9 cellular contexts compared by ENCODE assay signal in genomic region chr6:22906091-22906549, GRCh38.
DNase-seq lines count a peak whose midpoint lies in the region; FAIRE-seq and TF ChIP-seq lines count a peak whose summit lies in the region.
"Had no signal": no experiment of that assay in that cellular context is flagged by ENCODE, and none has a peak within 500 bp of the region (broad histone marks: within the 10 kb centered on the region; RNA-seq: fewer than 3 reads in every experiment).

No MANE protein-coding gene starts in this region.

- no peak overlapping the region for H3K27ac ChIP-seq in astrocyte (ENCODE audit: low read depth, low read length)
- no peak overlapping the region for H3K27ac ChIP-seq in hepatocyte

- H3K4me1 ChIP-seq in astrocyte (ENCODE audit: insufficient read depth, low read length) (no peaks in the 10 kb centered on the region), hepatocyte (ENCODE audit: insufficient read depth) (peaks cover 16% of the 10 kb centered on the region)

- H2AFZ ChIP-seq in astrocyte (ENCODE audit: low read depth, low read length) (no peak overlapping the region), hepatocyte (peak overlapping the region; percentile 2)

- H3K4me2 ChIP-seq in astrocyte (ENCODE audit: low read length) (no peak overlapping the region), hepatocyte (peak overlapping the region; percentile 12)

- H3K27ac Mint-ChIP-seq in astrocyte (ENCODE audit: unreplicated experiment): no peak overlapping the region

- TF ChIP-seq CTCF in astrocyte (IDR thresholded peaks at IDR 0.05; ENCODE audit: insufficient read depth, low read depth, low read length) (peak; percentile 38), hepatocyte (IDR thresholded peaks at IDR 0.05; ENCODE audit: poor library complexity) (peak; percentile 43)

- no peaks in the 10 kb centered on the region for H3K27me3 Mint-ChIP-seq in astrocyte (ENCODE audit: low read depth, unreplicated experiment)

- FAIRE-seq in astrocyte (lab: Jason Lieb, UNC): peak; percentile 78
- FAIRE-seq in urothelium cell line (lab: Jason Lieb, UNC): peak; percentile 93
- FAIRE-seq: A204.1 had no signal

- H3K9ac ChIP-seq in astrocyte (ENCODE audit: low read length): no peak overlapping the region

- 57% methylated on average over 3 of the region's 3 CpGs for WGBS in hepatocyte (ENCODE audit: low lambda C conversion rate, missing lambda C conversion rate)

- H3K9me3 ChIP-seq in astrocyte (ENCODE audit: insufficient read depth, low read depth, low read length) (no peaks in the 10 kb centered on the region), hepatocyte (ENCODE audit: low read depth) (no peaks in the 10 kb centered on the region)

- H3K9me2 ChIP-seq in hepatocyte (replicated peaks; ENCODE audit: insufficient read depth): no peaks in the 10 kb centered on the region

- H3K79me2 ChIP-seq in astrocyte (ENCODE audit: insufficient read depth, low read length) (no peaks in the 10 kb centered on the region), hepatocyte (no peaks in the 10 kb centered on the region)

- H4K20me1 ChIP-seq in astrocyte (ENCODE audit: insufficient read depth, low read length) (no peaks in the 10 kb centered on the region), hepatocyte (ENCODE audit: insufficient read depth, poor library complexity, severe bottlenecking) (no peaks in the 10 kb centered on the region)

- H3K36me3 ChIP-seq in astrocyte (ENCODE audit: insufficient read depth, low read length) (no peaks in the 10 kb centered on the region), hepatocyte (replicated peaks; ENCODE audit: insufficient read depth, low read depth) (no peaks in the 10 kb centered on the region)

- no peak overlapping the region for H3K4me3 Mint-ChIP-seq in astrocyte (ENCODE audit: unreplicated experiment)

- no peaks in the 10 kb centered on the region for H3K27me3 ChIP-seq in astrocyte (ENCODE audit: insufficient read depth, low read length)
- H3K27me3 ChIP-seq in hepatocyte: no peaks in the 10 kb centered on the region

- DNase-seq in NCI-H2029 (lab: John Stamatoyannopoulos, UW) (peak; percentile 27), NCI-H2029 treated with DMSO at 0.1 percent for 48 hours (lab: John Stamatoyannopoulos, UW) (no peak), astrocyte (ENCODE audit: low read depth) (peak; percentile 20), hepatocyte (ENCODE audit: low spot score) (peak; percentile 44), urothelium cell line (ENCODE audit: low spot score) (peak; percentile 35), NCI-H526 treated with DMSO at 0.1 percent for 48 hours (lab: John Stamatoyannopoulos, UW) (no peak), middle frontal gyrus (ENCODE audit: extremely low spot score, low spot score) (no peak)
- DNase-seq in activated CD4-positive, CD25-positive, alpha-beta regulatory T cell treated with anti-CD3 and anti-CD28 coated beads, Interleukin-2, amount 50 U/mL, for 72 hours: no peak

- H3K36me3 Mint-ChIP-seq in astrocyte (ENCODE audit: low read depth, unreplicated experiment): no peaks in the 10 kb centered on the region

- H3K4me1 Mint-ChIP-seq in astrocyte (ENCODE audit: low read depth, unreplicated experiment): peaks cover 9% of the 10 kb centered on the region

- peaks cover 3% of the 10 kb centered on the region for H3K9me3 Mint-ChIP-seq in astrocyte (ENCODE audit: unreplicated experiment)

- H3K4me3 ChIP-seq in astrocyte (ENCODE audit: insufficient read depth, low read depth, low read length) (no peak overlapping the region), hepatocyte (no peak overlapping the region)

Comparison
In these comparisons a context has a peak if more than half of its experiments do, and no peak if none do; other contexts are left out.
1. DNase-seq: peak in NCI-H2029 (single experiment), astrocyte (single experiment), hepatocyte (single experiment) and urothelium cell line (single experiment); none in NCI-H2029 treated with DMSO at 0.1 percent for 48 hours (single experiment), NCI-H526 treated with DMSO at 0.1 percent for 48 hours (single experiment), activated CD4-positive, CD25-positive, alpha-beta regulatory T cell treated with anti-CD3 and anti-CD28 coated beads, Interleukin-2, amount 50 U/mL, for 72 hours (single experiment) and middle frontal gyrus (single experiment).